8 cellular contexts compared by ENCODE assay signal in genomic region chr19:37217533-37217854, GRCh38. TPM values are rescaled to one million over a fixed set of nuclear protein-coding genes. Genes with fewer than 3 reads are reported as not detected.
DNase-seq lines count a peak whose midpoint lies in the region; ATAC-seq, FAIRE-seq and TF ChIP-seq lines count a peak whose summit lies in the region.

No MANE protein-coding gene starts in this region.

- H3K36me3 Mint-ChIP-seq in CD8-positive, alpha-beta T cell, result peaks cover 46% of the 10 kb centered on the region
- H3K36me3 Mint-ChIP-seq in activated T-helper 17 cell treated with anti-CD3 and anti-CD28 coated beads, Interleukin-2, amount 50 U/mL, for 72 hours (ENCODE audit: low read depth), result peaks cover 48% of the 10 kb centered on the region

- intact Hi-C loops in CD8-positive, alpha-beta T cell (cut with DNase I, micrococcal nuclease), result loop anchor here (1.0 to 10.0 kb wide), 12 partner anchors 45 to 1617 kb away; partner anchors contain the start of genes ZNF850 (in 2 of the 2), ECH1 (in 1 of the 2), THAP8 (in 1 of the 2) and WDR62 (in 1 of the 2)
- intact Hi-C loops in HCT116 (cut with micrococcal nuclease), result loop anchor here (5.0 to 10.0 kb wide), 4 partner anchors 45 to 1083 kb away; partner anchors contain the start of genes ZNF146, ZNF565, ZNF573 and ZNF585A
- intact Hi-C loops in HepG2 (cut with micrococcal nuclease; ENCODE audit: unreplicated experiment), result loop anchor here (1.0 to 10.0 kb wide), 3 partner anchors 45 to 1163 kb away; partner anchors contain the start of genes THAP8, WDR62, ZNF420 and ZNF585A
- intact Hi-C loops in upper lobe of right lung (cut with DNase I), result no loop called here

- CTCF ChIA-PET in CD8-positive, alpha-beta T cell (lab: Charles Lee), result interaction anchor here (1.1 kb wide), 1 partner anchor 9 kb away, joined by 3 read pairs; no protein-coding TSS in a partner anchor
- CTCF ChIA-PET in HCT116 (lab: Charles Lee), result no interaction called here
- CTCF ChIA-PET in HepG2 (lab: Yijun Ruan, JAX; ENCODE audit: low intra/inter-chr PET ratio, low total read pairs), result no interaction called here

- TF ChIP-seq RAD21 in HCT116 (IDR thresholded peaks at IDR 0.05; ENCODE audit: low read depth) (no peak), HepG2 (CRISPR knock-in tag; IDR thresholded peaks at IDR 0.05) (no peak)

- H3K79me2 ChIP-seq in HCT116 (ENCODE audit: insufficient read depth, low read length), result peaks cover 17% of the 10 kb centered on the region
- H3K79me2 ChIP-seq in HepG2 (ENCODE audit: insufficient read depth, low read length), result peaks cover 8% of the 10 kb centered on the region

- H2AFZ ChIP-seq in HCT116 (ENCODE audit: low read depth, low read length, poor library complexity, severe bottlenecking) (peak overlapping the region; percentile 97), HepG2 (ENCODE audit: low read length) (peak overlapping the region; percentile 97)

- RAD21 ChIA-PET in HCT116 (lab: Charles Lee; ENCODE audit: low non-redundant PET in 1 of 2, low total read pairs in 2 of 2, uncharacterized antibody in 2 of 2, unreplicated experiment in 2 of 2), result no interaction called here

- no peaks in the 10 kb centered on the region for H3K36me3 ChIP-seq in CD8-positive, alpha-beta T cell (ENCODE audit: insufficient read depth, low read length)
- H3K36me3 ChIP-seq in HCT116 (ENCODE audit: control insufficient read depth in 1 of 2, insufficient read depth in 2 of 2, low read length in 2 of 2) (0 out of 4 replicates have a peak, but pooled peaks cover 0 to 1% of the 10 kb centered on the region in 2 experiments), HepG2 (replicated peaks in 1 of 2; ENCODE audit: control insufficient read depth in 1 of 2, insufficient read depth in 2 of 2, low read length in 2 of 2) (no peaks in the 10 kb centered on the region; a peak in 1 of 5 replicates), upper lobe of right lung (peaks cover 2% of the 10 kb centered on the region)

- peaks cover under 1% of the 10 kb centered on the region for H3K9me3 Mint-ChIP-seq in CD8-positive, alpha-beta T cell
- peaks cover 8% of the 10 kb centered on the region for H3K9me3 Mint-ChIP-seq in activated T-helper 17 cell treated with anti-CD3 and anti-CD28 coated beads, Interleukin-2, amount 50 U/mL, for 72 hours

- H3K27me3 ChIP-seq in CD8-positive, alpha-beta T cell (ENCODE audit: insufficient read depth, low read length), result no peaks in the 10 kb centered on the region
- H3K27me3 ChIP-seq in HCT116 (ENCODE audit: insufficient read depth, low read length), result no peaks in the 10 kb centered on the region
- peaks cover 0 to 4% of the 10 kb centered on the region in 2 experiments; a peak in 1 of 5 replicates for H3K27me3 ChIP-seq in HepG2 (ENCODE audit: control insufficient read depth in 1 of 2, insufficient read depth in 2 of 2, low read length in 2 of 2)
- no peaks in the 10 kb centered on the region for H3K27me3 ChIP-seq in upper lobe of right lung

- peak overlapping the region; percentile 71 for H3K4me3 ChIP-seq in CD8-positive, alpha-beta T cell (ENCODE audit: low read depth, low read length)
- H3K4me3 ChIP-seq in HCT116 (replicated peaks in 1 of 2; ENCODE audit: low read depth in 1 of 2, low read length in 2 of 2) (peak overlapping the region; percentile 93 to 100), HepG2 (replicated peaks in 1 of 3; ENCODE audit: insufficient read depth in 1 of 3, low read depth in 2 of 3, low read length in 3 of 3) (peak overlapping the region; percentile 85 to 96 (median 88)), upper lobe of right lung (peak overlapping the region; percentile 86)

- no peak for DNase-seq in CD8-positive, alpha-beta T cell
- DNase-seq in HCT116 (ENCODE audit: low read depth, low spot score), result no peak
- DNase-seq in HepG2 (ENCODE audit: low spot score), result no peak
- no peak for DNase-seq in upper lobe of right lung
- no peak for DNase-seq in A172 (ENCODE audit: low spot score)
- no peak for DNase-seq in activated CD4-positive, alpha-beta T cell treated with anti-CD3 and anti-CD28 coated beads, Interleukin-2, amount 50 U/mL, for 1 hour

- H3K4me1 ChIP-seq in CD8-positive, alpha-beta T cell (ENCODE audit: insufficient read depth, low read length), result peaks cover 11% of the 10 kb centered on the region
- peaks cover 4 to 10% of the 10 kb centered on the region in 2 experiments; a peak in 2 of 4 replicates for H3K4me1 ChIP-seq in HCT116 (ENCODE audit: control insufficient read depth in 1 of 2, insufficient read depth in 2 of 2, low read length in 2 of 2)
- H3K4me1 ChIP-seq in HepG2 (ENCODE audit: insufficient read depth, low read length), result peaks cover 12% of the 10 kb centered on the region
- peaks cover 13% of the 10 kb centered on the region for H3K4me1 ChIP-seq in upper lobe of right lung

- in situ Hi-C loops in HepG2 (cut with HindIII; ENCODE audit: extremely low pct_ligation_motif_present, low pct_unique_long_range_greater_than_20kb), result no loop called here

- ATAC-seq in CD8-positive, alpha-beta T cell, result peak; percentile 84
- no peak for ATAC-seq in HCT116
- no peak for ATAC-seq in activated T-helper 17 cell treated with anti-CD3 and anti-CD28 coated beads, Interleukin-2, amount 50 U/mL, for 72 hours (replicated peaks)
- ATAC-seq in HepG2, result peak; percentile 96; the same call in 2 of the 3 replicates
- ATAC-seq in upper lobe of right lung, result no peak
- no peak for ATAC-seq in esophagus mucosa

- H3K27ac Mint-ChIP-seq in CD8-positive, alpha-beta T cell, result peak overlapping the region; percentile 93
- H3K27ac Mint-ChIP-seq in activated T-helper 17 cell treated with anti-CD3 and anti-CD28 coated beads, Interleukin-2, amount 50 U/mL, for 72 hours, result peak overlapping the region; percentile 89

- H4K20me1 ChIP-seq in HCT116 (ENCODE audit: insufficient read depth) (no peaks in the 10 kb centered on the region), HepG2 (ENCODE audit: insufficient read depth, low read length) (no peaks in the 10 kb centered on the region)

- peak overlapping the region; percentile 87 for H3K4me3 Mint-ChIP-seq in CD8-positive, alpha-beta T cell
- peak overlapping the region; percentile 90 for H3K4me3 Mint-ChIP-seq in activated T-helper 17 cell treated with anti-CD3 and anti-CD28 coated beads, Interleukin-2, amount 50 U/mL, for 72 hours

- no peak for TF ChIP-seq CTCF in CD8-positive, alpha-beta T cell (IDR thresholded peaks at IDR 0.05)
- TF ChIP-seq CTCF in HCT116 (IDR thresholded peaks at IDR 0.05 in 2 of 3, conservative IDR thresholded peaks at IDR 0.05 in 1 of 3; ENCODE audit: borderline replicate concordance in 1 of 3, insufficient read depth in 1 of 3, low read depth in 2 of 3, low read length in 2 of 3) (no peak), HepG2 (CRISPR knock-in tag; IDR thresholded peaks at IDR 0.05) (no peak), upper lobe of right lung (IDR thresholded peaks at IDR 0.05) (no peak)

- BruUV-seq in HCT116 (replicated peaks; lab: Mats Ljungman, UMichigan) (no TSS peak), HepG2 (replicated peaks; lab: Mats Ljungman, UMichigan) (TSS peak; percentile 91)

- TF ChIP-seq POLR2A in HCT116 (IDR thresholded peaks at IDR 0.05; ENCODE audit: borderline replicate concordance, extremely low read depth, insufficient read depth, insufficient read length) (peak; percentile 24), HepG2 (IDR thresholded peaks at IDR 0.05; ENCODE audit: insufficient read depth in 1 of 2, low read depth in 2 of 2, low read length in 2 of 2) (peak in 1 of 2 experiments; percentile 68; a peak in 2 of 4 replicates)

- POLR2A ChIA-PET in CD8-positive, alpha-beta T cell (lab: Charles Lee), result interaction anchor here (0.6 to 1.6 kb wide), 11 partner anchors 7 to 1003 kb away, joined by 3 to 7 read pairs (median 4); partner anchors contain the start of genes ZNF146, ZNF382, ZNF420 and ZNF527
- POLR2A ChIA-PET in HCT116 (lab: Charles Lee) (interaction anchor here (0.6 to 1.4 kb wide), 4 partner anchors 9 to 1002 kb away, joined by 3 to 5 read pairs (median 4); partner anchors contain the start of gene ZNF585A), HepG2 (lab: Yijun Ruan, JAX) (interaction anchor here (0.6 to 2.0 kb wide), 19 partner anchors 9 to 839 kb away, joined by 3 to 11 read pairs (median 4); partner anchors contain the start of genes ZNF345, ZNF382, ZNF420 and ZNF527)

- no peak for FAIRE-seq in HepG2 (lab: Jason Lieb, UNC)

- no peaks in the 10 kb centered on the region for H3K27me3 Mint-ChIP-seq in CD8-positive, alpha-beta T cell (ENCODE audit: low read depth)
- H3K27me3 Mint-ChIP-seq in activated T-helper 17 cell treated with anti-CD3 and anti-CD28 coated beads, Interleukin-2, amount 50 U/mL, for 72 hours, result no peaks in the 10 kb centered on the region

- peak overlapping the region; percentile 93 for H3K9ac ChIP-seq in HCT116 (ENCODE audit: low read length)
- peak overlapping the region; percentile 95 for H3K9ac ChIP-seq in HepG2 (ENCODE audit: insufficient read depth, low read depth, low read length)

- no peaks in the 10 kb centered on the region for H3K9me2 ChIP-seq in HCT116 (ENCODE audit: insufficient read depth)

- H3K4me1 Mint-ChIP-seq in CD8-positive, alpha-beta T cell (ENCODE audit: low read depth), result peaks cover 29% of the 10 kb centered on the region
- H3K4me1 Mint-ChIP-seq in activated T-helper 17 cell treated with anti-CD3 and anti-CD28 coated beads, Interleukin-2, amount 50 U/mL, for 72 hours, result peaks cover 19% of the 10 kb centered on the region

- TF ChIP-seq EP300 in HepG2 (IDR thresholded peaks at IDR 0.05; ENCODE audit: low read depth in 2 of 2, low read length in 2 of 2) (no peak), HepG2 (CRISPR knock-in tag; IDR thresholded peaks at IDR 0.05; ENCODE audit: borderline replicate concordance) (no peak)

- H3K4me2 ChIP-seq in HCT116 (ENCODE audit: low read length), result peak overlapping the region; percentile 99
- peak overlapping the region; percentile 76 for H3K4me2 ChIP-seq in HepG2 (ENCODE audit: low read depth, low read length)

- WGBS in HepG2 (ENCODE audit: low lambda C conversion rate), result under 1% methylated on average over 10 of the region's 10 CpGs

- H3K9me3 ChIP-seq in CD8-positive, alpha-beta T cell (ENCODE audit: low read length), result no peaks in the 10 kb centered on the region
- no peaks in the 10 kb centered on the region; a peak in 1 of 4 replicates for H3K9me3 ChIP-seq in HCT116 (ENCODE audit: control insufficient read depth in 1 of 2, insufficient read depth in 1 of 2, low read depth in 1 of 2, low read length in 2 of 2)
- no peaks in the 10 kb centered on the region for H3K9me3 ChIP-seq in HepG2 (ENCODE audit: low read length)
- H3K9me3 ChIP-seq in upper lobe of right lung, result peaks cover 5% of the 10 kb centered on the region

- peak overlapping the region; percentile 69 for H3K27ac ChIP-seq in CD8-positive, alpha-beta T cell (ENCODE audit: low read depth, low read length)
- H3K27ac ChIP-seq in HCT116 (ENCODE audit: low read depth, low read length) (peak overlapping the region; percentile 68), HepG2 (ENCODE audit: extremely low read length, insufficient read depth, low read length) (peak overlapping the region; percentile 89), upper lobe of right lung (peak overlapping the region; percentile 92)

RNA-seq across cellular contexts. Expression of gene ZNF383, which starts 0.5 kb away (rescaled TPM):
- total RNA-seq in CD8-positive, alpha-beta T cell, result 10 to 100 TPM; 17.5 to 18.9 TPM
- total RNA-seq in HCT116 (2021; ENCODE audit: unreplicated experiment) (6.6 TPM), HepG2 (2016; rRNA removed; fragmentation: Illumina TruSeq; extraction: Trizol) (3.7 and 4.1 TPM in 2 replicates), upper lobe of right lung (11.7 TPM), esophagus mucosa (4.5 TPM)
- polyA plus RNA-seq in HCT116 (2012), result 2.7 and 3.5 TPM in 2 replicates
- 10 to 100 TPM in 1 of 2 donors, 1 to 10 TPM in 1; 6.1 to 14.4 TPM for total RNA-seq in activated T-helper 17 cell treated with anti-CD3 and anti-CD28 coated beads, Interleukin-2, amount 50 U/mL, for 72 hours
- 1.1 and 1.6 TPM in 2 replicates for total RNA-seq in HepG2 (2016; cell fraction: cytosol; rRNA removed; fragmentation: Illumina TruSeq; extraction: Trizol; ENCODE audit: low read depth)
- 3.8 and 3.9 TPM in 2 replicates for total RNA-seq in HepG2 (2016; cell fraction: insoluble cytoplasmic fraction; rRNA removed; fragmentation: Illumina TruSeq; extraction: Trizol)
- 2.8 and 3.9 TPM in 2 replicates for total RNA-seq in HepG2 (2016; cell fraction: membrane; rRNA removed; fragmentation: Illumina TruSeq; extraction: Trizol)
- total RNA-seq in HepG2 (2016; cell fraction: nucleus; rRNA removed; fragmentation: Illumina TruSeq; extraction: Trizol), result 5.3 and 5.4 TPM in 2 replicates
- 2.6 and 3.4 TPM in 2 replicates for polyA plus RNA-seq in HepG2 (2011; rRNA removed)
- polyA plus RNA-seq in HepG2 (2011; cell fraction: cytosol; rRNA removed), result 1.0 and 1.6 TPM in 2 replicates
- 2.9 and 4.6 TPM in 2 replicates for polyA plus RNA-seq in HepG2 (2011; cell fraction: nucleus; rRNA removed)
- 2.3 and 4.1 TPM in 2 replicates for polyA plus RNA-seq in HepG2 (2012)
- 0.87 and 1.0 TPM in 2 replicates for polyA plus RNA-seq in HepG2 (2016; cell fraction: cytosol; fragmentation: Illumina TruSeq; extraction: Trizol; ENCODE audit: low read depth)
- 2.2 and 3.4 TPM in 2 replicates for polyA plus RNA-seq in HepG2 (2016; cell fraction: insoluble cytoplasmic fraction; fragmentation: Illumina TruSeq; extraction: Trizol; ENCODE audit: low read depth)
- polyA plus RNA-seq in HepG2 (2016; cell fraction: membrane; fragmentation: Illumina TruSeq; extraction: Trizol; ENCODE audit: low read depth), result 1.4 and 2.0 TPM in 2 replicates
- polyA plus RNA-seq in HepG2 (2016; cell fraction: nucleus; fragmentation: Illumina TruSeq; extraction: Trizol; ENCODE audit: insufficient read depth, low read depth), result 5.4 and 5.6 TPM in 2 replicates
- 3.6 and 6.3 TPM in 2 replicates for polyA minus RNA-seq in HepG2 (2011; rRNA and poly(A)+ RNA removed; ENCODE audit: low replicate concordance)
- polyA minus RNA-seq in HepG2 (2011; cell fraction: cytosol; rRNA and poly(A)+ RNA removed), result 2.0 and 2.6 TPM in 2 replicates
- polyA minus RNA-seq in HepG2 (2011; cell fraction: nucleus; rRNA and poly(A)+ RNA removed), result 10.2 and 13.6 TPM in 2 replicates
- total RNA-seq in A172 (2014; rRNA removed; shearing (Covaris generic)), result 3.9 and 8.3 TPM in 2 replicates

RNA-seq across cellular contexts. Expression of gene ZNF585B, which starts 7.2 kb away (rescaled TPM):
- 1 to 10 TPM; 4.3 to 6.0 TPM for total RNA-seq in CD8-positive, alpha-beta T cell
- total RNA-seq in HCT116 (2021; ENCODE audit: unreplicated experiment) (5.2 TPM), HepG2 (2016; rRNA removed; fragmentation: Illumina TruSeq; extraction: Trizol) (4.4 and 7.5 TPM in 2 replicates), upper lobe of right lung (15.8 TPM), esophagus mucosa (5.3 TPM)
- 1.8 and 3.6 TPM in 2 replicates for polyA plus RNA-seq in HCT116 (2012)
- total RNA-seq in activated T-helper 17 cell treated with anti-CD3 and anti-CD28 coated beads, Interleukin-2, amount 50 U/mL, for 72 hours, result 10 to 100 TPM in 1 of 2 donors, 1 to 10 TPM in 1; 8.8 to 19.1 TPM
- 6.7 and 10.0 TPM in 2 replicates for total RNA-seq in HepG2 (2016; cell fraction: cytosol; rRNA removed; fragmentation: Illumina TruSeq; extraction: Trizol; ENCODE audit: low read depth)
- total RNA-seq in HepG2 (2016; cell fraction: insoluble cytoplasmic fraction; rRNA removed; fragmentation: Illumina TruSeq; extraction: Trizol), result 3.9 and 7.5 TPM in 2 replicates
- 3.0 and 3.9 TPM in 2 replicates for total RNA-seq in HepG2 (2016; cell fraction: membrane; rRNA removed; fragmentation: Illumina TruSeq; extraction: Trizol)
- 6.0 and 6.2 TPM in 2 replicates for total RNA-seq in HepG2 (2016; cell fraction: nucleus; rRNA removed; fragmentation: Illumina TruSeq; extraction: Trizol)
- 6.0 and 6.7 TPM in 2 replicates for polyA plus RNA-seq in HepG2 (2011; rRNA removed)
- 3.3 and 3.9 TPM in 2 replicates for polyA plus RNA-seq in HepG2 (2011; cell fraction: cytosol; rRNA removed)
- polyA plus RNA-seq in HepG2 (2011; cell fraction: nucleus; rRNA removed), result 5.5 and 5.8 TPM in 2 replicates
- polyA plus RNA-seq in HepG2 (2012), result 2.1 and 2.6 TPM in 2 replicates
- 0.87 and 1.4 TPM in 2 replicates for polyA plus RNA-seq in HepG2 (2016; cell fraction: cytosol; fragmentation: Illumina TruSeq; extraction: Trizol; ENCODE audit: low read depth)
- 3.9 and 4.0 TPM in 2 replicates for polyA plus RNA-seq in HepG2 (2016; cell fraction: insoluble cytoplasmic fraction; fragmentation: Illumina TruSeq; extraction: Trizol; ENCODE audit: low read depth)
- polyA plus RNA-seq in HepG2 (2016; cell fraction: membrane; fragmentation: Illumina TruSeq; extraction: Trizol; ENCODE audit: low read depth), result 0.86 and 1.7 TPM in 2 replicates
- polyA plus RNA-seq in HepG2 (2016; cell fraction: nucleus; fragmentation: Illumina TruSeq; extraction: Trizol; ENCODE audit: insufficient read depth, low read depth), result 6.4 and 7.6 TPM in 2 replicates
- 10.7 and 13.4 TPM in 2 replicates for polyA minus RNA-seq in HepG2 (2011; rRNA and poly(A)+ RNA removed; ENCODE audit: low replicate concordance)
- polyA minus RNA-seq in HepG2 (2011; cell fraction: cytosol; rRNA and poly(A)+ RNA removed), result 4.0 and 4.4 TPM in 2 replicates
- 10.3 and 11.9 TPM in 2 replicates for polyA minus RNA-seq in HepG2 (2011; cell fraction: nucleus; rRNA and poly(A)+ RNA removed)
- total RNA-seq in A172 (2014; rRNA removed; shearing (Covaris generic)), result 4.7 and 5.9 TPM in 2 replicates

RNA-seq across cellular contexts. Expression of gene ZNF585A, which starts 45.0 kb away (rescaled TPM):
- 1 to 10 TPM; 5.3 TPM for total RNA-seq in CD8-positive, alpha-beta T cell
- 3.9 TPM for total RNA-seq in HCT116 (2021; ENCODE audit: unreplicated experiment)
- polyA plus RNA-seq in HCT116 (2012), result 0.65 and 1.5 TPM in 2 replicates
- 1 to 10 TPM; 5.2 to 9.9 TPM for total RNA-seq in activated T-helper 17 cell treated with anti-CD3 and anti-CD28 coated beads, Interleukin-2, amount 50 U/mL, for 72 hours
- 7.1 and 14.0 TPM in 2 replicates for total RNA-seq in HepG2 (2016; rRNA removed; fragmentation: Illumina TruSeq; extraction: Trizol)
- 3.7 TPM in 2 replicates for total RNA-seq in HepG2 (2016; cell fraction: cytosol; rRNA removed; fragmentation: Illumina TruSeq; extraction: Trizol; ENCODE audit: low read depth)
- 8.0 and 12.4 TPM in 2 replicates for total RNA-seq in HepG2 (2016; cell fraction: insoluble cytoplasmic fraction; rRNA removed; fragmentation: Illumina TruSeq; extraction: Trizol)
- total RNA-seq in HepG2 (2016; cell fraction: membrane; rRNA removed; fragmentation: Illumina TruSeq; extraction: Trizol), result 8.5 and 11.6 TPM in 2 replicates
- 4.4 and 4.9 TPM in 2 replicates for total RNA-seq in HepG2 (2016; cell fraction: nucleus; rRNA removed; fragmentation: Illumina TruSeq; extraction: Trizol)
- polyA plus RNA-seq in HepG2 (2011; rRNA removed), result 8.5 and 9.3 TPM in 2 replicates
- 5.8 and 8.9 TPM in 2 replicates for polyA plus RNA-seq in HepG2 (2011; cell fraction: cytosol; rRNA removed)
- 3.8 and 5.2 TPM in 2 replicates for polyA plus RNA-seq in HepG2 (2011; cell fraction: nucleus; rRNA removed)
- polyA plus RNA-seq in HepG2 (2012), result 7.6 and 7.9 TPM in 2 replicates
- polyA plus RNA-seq in HepG2 (2016; cell fraction: cytosol; fragmentation: Illumina TruSeq; extraction: Trizol; ENCODE audit: low read depth), result 4.6 and 5.0 TPM in 2 replicates
- 9.8 and 10.8 TPM in 2 replicates for polyA plus RNA-seq in HepG2 (2016; cell fraction: insoluble cytoplasmic fraction; fragmentation: Illumina TruSeq; extraction: Trizol; ENCODE audit: low read depth)
- polyA plus RNA-seq in HepG2 (2016; cell fraction: membrane; fragmentation: Illumina TruSeq; extraction: Trizol; ENCODE audit: low read depth), result 7.9 and 9.3 TPM in 2 replicates
- 6.6 and 7.8 TPM in 2 replicates for polyA plus RNA-seq in HepG2 (2016; cell fraction: nucleus; fragmentation: Illumina TruSeq; extraction: Trizol; ENCODE audit: insufficient read depth, low read depth)
- polyA minus RNA-seq in HepG2 (2011; rRNA and poly(A)+ RNA removed; ENCODE audit: low replicate concordance), result 1.9 and 4.3 TPM in 2 replicates
- polyA minus RNA-seq in HepG2 (2011; cell fraction: cytosol; rRNA and poly(A)+ RNA removed), result 2.2 TPM in 2 replicates
- polyA minus RNA-seq in HepG2 (2011; cell fraction: nucleus; rRNA and poly(A)+ RNA removed), result 3.1 and 4.7 TPM in 2 replicates
- 12.7 TPM for total RNA-seq in upper lobe of right lung
- 8.1 and 18.8 TPM in 2 replicates for total RNA-seq in A172 (2014; rRNA removed; shearing (Covaris generic))
- total RNA-seq in esophagus mucosa, result 5.4 TPM

Comparison
In these comparisons a context has a peak if more than half of its experiments do, and no peak if none do; other contexts are left out.
1. ATAC-seq: peak in CD8-positive, alpha-beta T cell (single experiment) and HepG2 (single experiment); none in HCT116 (single experiment), activated T-helper 17 cell treated with anti-CD3 and anti-CD28 coated beads, Interleukin-2, amount 50 U/mL, for 72 hours (single experiment), upper lobe of right lung (single experiment) and esophagus mucosa (single experiment).
2. Peak in every context shown above with its lines, with median percentiles within 50 percentile points of each other: H3K27ac ChIP-seq and H3K4me3 ChIP-seq.